In genomic region chrX:12970691-12971202, GRCh38 we compare ENCODE assay signal across 8 cellular contexts. TPM values are rescaled to one million over a fixed set of nuclear protein-coding genes. Genes with fewer than 3 reads are reported as not detected.
DNase-seq lines count a peak whose midpoint lies in the region; ATAC-seq and TF ChIP-seq lines count a peak whose summit lies in the region.

No MANE protein-coding gene starts in this region.

- TF ChIP-seq CTCF in uterus (IDR thresholded peaks at IDR 0.05): peak; percentile 54 to 68 (median 58)

- H3K27me3 ChIP-seq in HUES64 (ENCODE audit: insufficient read depth, low read length) (no peaks in the 10 kb centered on the region), endocrine pancreas (ENCODE audit: control insufficient read depth, insufficient read depth, low read length) (no peaks in the 10 kb centered on the region), mononuclear cell (ENCODE audit: insufficient read depth, low read length) (no peaks in the 10 kb centered on the region), uterus (no peaks in the 10 kb centered on the region)

- intact Hi-C loops in uterus (cut with DNase I; ENCODE audit: low total_unique reads): loop anchor here (5.0 to 10.0 kb wide), 2 partner anchors 134 to 517 kb away; no protein-coding TSS in a partner anchor

- no peak overlapping the region for H3K9ac ChIP-seq in HUES64 (ENCODE audit: low read depth, low read length)
- H3K9ac ChIP-seq in endocrine pancreas (ENCODE audit: control insufficient read depth, insufficient read depth, low read length): no peak overlapping the region

- no peak overlapping the region for H3K4me3 ChIP-seq in HUES64 (ENCODE audit: low read length)
- peak overlapping the region; percentile 12 for H3K4me3 ChIP-seq in endocrine pancreas (ENCODE audit: control insufficient read depth, insufficient read depth, low read length)
- H3K4me3 ChIP-seq in mononuclear cell (ENCODE audit: low read length): peak overlapping the region; percentile 42
- no peak overlapping the region for H3K4me3 ChIP-seq in uterus

- H3K27ac ChIP-seq in HUES64 (ENCODE audit: low read depth, low read length): peak overlapping the region; percentile 56
- peak overlapping the region; percentile 97 for H3K27ac ChIP-seq in uterus

- no peak for ATAC-seq in GM18870 (IDR thresholded peaks at IDR 0.05; ENCODE audit: unreplicated experiment)
- no peak for ATAC-seq in GM21576 (IDR thresholded peaks at IDR 0.05; ENCODE audit: unreplicated experiment)

- H3K4me1 ChIP-seq in HUES64 (ENCODE audit: insufficient read depth, low read length): peaks cover 19% of the 10 kb centered on the region
- H3K4me1 ChIP-seq in endocrine pancreas (ENCODE audit: control insufficient read depth, insufficient read depth, low read length): no peaks in the 10 kb centered on the region
- H3K4me1 ChIP-seq in mononuclear cell (ENCODE audit: insufficient read depth, low read length): peaks cover 57% of the 10 kb centered on the region
- no peaks in the 10 kb centered on the region for H3K4me1 ChIP-seq in uterus

- DNase-seq in C1 segment of cervical spinal cord (lab: John Stamatoyannopoulos, UW) (peak in 11 of 14 donors; percentile 3 to 41 (median 20)), UCSD-AML1 (lab: John Stamatoyannopoulos, UW; ENCODE audit: unreplicated experiment) (peak; percentile 47), uterus (peak; percentile 39 to 51)

- no peaks in the 10 kb centered on the region for H3K9me3 ChIP-seq in HUES64 (ENCODE audit: insufficient read depth, low read depth, low read length)
- H3K9me3 ChIP-seq in endocrine pancreas (ENCODE audit: control insufficient read depth, low read length): no peaks in the 10 kb centered on the region
- no peaks in the 10 kb centered on the region for H3K9me3 ChIP-seq in mononuclear cell (ENCODE audit: low read depth, low read length)
- no peaks in the 10 kb centered on the region for H3K9me3 ChIP-seq in uterus

- TF ChIP-seq POLR2A in uterus (IDR thresholded peaks at IDR 0.05): no peak

- H3K36me3 ChIP-seq in HUES64 (ENCODE audit: insufficient read depth, low read length) (no peaks in the 10 kb centered on the region), endocrine pancreas (ENCODE audit: control insufficient read depth, insufficient read depth, low read length) (no peaks in the 10 kb centered on the region), uterus (no peaks in the 10 kb centered on the region)

- WGBS in HUES64: 21% methylated on average over 11 of the region's 11 CpGs

RNA-seq across cellular contexts. Expression of gene TMSB4X, which starts 4.2 kb away (rescaled TPM):
- polyA plus RNA-seq in HUES64 (2013, experiment 1 of 2): 2,123 TPM
- 2,317 TPM for polyA plus RNA-seq in HUES64 (2013, experiment 2 of 2)
- total RNA-seq in mononuclear cell: 5,748 TPM
- 1,000 to 10,000 TPM; 2,867 to 6,849 (median 3,091) TPM for total RNA-seq in uterus

Comparison
In these comparisons a context has a peak if more than half of its experiments do, and no peak if none do; other contexts are left out.
1. H3K4me3 ChIP-seq: peak in endocrine pancreas (single experiment) and mononuclear cell (single experiment); none in HUES64 (single experiment) and uterus (0 of 2).
2. Peak in every context shown above with its lines, with median percentiles within 50 percentile points of each other: DNase-seq.